In the genomic region with DNA sequence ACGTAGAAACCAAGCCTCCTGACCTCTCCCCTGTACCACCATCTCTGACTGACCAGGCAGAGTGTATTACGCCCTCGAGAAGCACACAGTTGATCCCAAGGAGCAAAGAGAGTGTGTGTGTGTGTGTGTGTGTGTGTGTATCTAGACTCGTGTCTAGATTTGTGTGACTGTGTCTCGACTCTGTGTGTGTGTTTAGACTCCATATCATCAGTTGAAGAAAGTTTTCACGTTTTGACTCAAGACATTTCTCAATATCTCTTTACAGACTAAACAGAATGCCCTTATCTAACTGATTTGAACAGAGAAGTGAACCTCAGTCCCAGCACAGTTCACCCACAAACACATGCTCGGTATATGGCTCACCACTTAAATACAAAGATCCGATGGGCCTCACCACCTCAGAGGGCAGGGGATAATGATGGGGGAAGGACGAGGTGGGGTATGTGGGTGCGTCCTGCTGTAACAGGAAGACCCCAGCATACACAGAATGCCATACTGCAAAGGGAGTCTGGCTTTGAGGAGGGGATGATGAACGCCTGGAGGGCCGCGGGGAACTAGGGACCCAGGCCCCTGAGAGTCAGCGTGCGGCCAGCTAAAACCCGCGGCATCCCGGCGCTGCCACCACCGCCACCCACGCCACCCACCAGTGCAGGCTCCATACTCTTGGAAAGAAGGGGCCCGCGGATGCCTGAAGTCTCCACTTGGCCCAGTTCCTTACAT, we compare ENCODE assay signal across 8 cellular contexts. TPM values are rescaled to one million over a fixed set of nuclear protein-coding genes. Genes with fewer than 3 reads are reported as not detected.
DNase-seq lines count a peak whose midpoint lies in the region; ATAC-seq and TF ChIP-seq lines count a peak whose summit lies in the region.

No MANE protein-coding gene starts in this region.

- H3K27ac ChIP-seq in ACC112 (ENCODE audit: low read depth, low read length) (no peak overlapping the region), SU-DHL-6 (ENCODE audit: low read depth, low read length) (peak overlapping the region; percentile 44; the same call in 1 of the 2 replicates), thoracic aorta (peak overlapping the region; percentile 30 to 55)
- H3K27ac ChIP-seq in effector memory CD4-positive, alpha-beta T cell (ENCODE audit: insufficient read depth, low read length, poor library complexity, severe bottlenecking) = peak overlapping the region; percentile 53

- H3K27me3 ChIP-seq in ACC112 (ENCODE audit: insufficient read depth, low read length) (no peaks in the 10 kb centered on the region), SU-DHL-6 (ENCODE audit: low read length) (no peaks in the 10 kb centered on the region), mononuclear cell (ENCODE audit: insufficient read depth, low read length) (no peaks in the 10 kb centered on the region), thoracic aorta (replicated peaks; ENCODE audit: insufficient read depth) (no peaks in the 10 kb centered on the region)
- H3K27me3 ChIP-seq in effector memory CD4-positive, alpha-beta T cell (replicated peaks; ENCODE audit: control insufficient read depth, insufficient read depth, low read length, poor library complexity, severe bottlenecking) = no peaks in the 10 kb centered on the region

- 0 out of 2 replicates have a peak, but pooled peaks cover 3% of the 10 kb centered on the region for H3K9me3 ChIP-seq in SU-DHL-6 (ENCODE audit: insufficient read depth, low read length)
- no peaks in the 10 kb centered on the region for H3K9me3 ChIP-seq in effector memory CD4-positive, alpha-beta T cell (ENCODE audit: control insufficient read depth, low read length)
- H3K9me3 ChIP-seq in mononuclear cell (ENCODE audit: low read depth, low read length) = no peaks in the 10 kb centered on the region
- H3K9me3 ChIP-seq in thoracic aorta = no peaks in the 10 kb centered on the region

- no peaks in the 10 kb centered on the region for H3F3A ChIP-seq in SU-DHL-6 (ENCODE audit: insufficient read depth)

- DNase-seq in effector memory CD4-positive, alpha-beta T cell = no peak
- DNase-seq in thoracic aorta (ENCODE audit: low spot score) = no peak
- DNase-seq in NK-92 treated with Interleukin-12 subunit alpha and Interleukin-12 subunit beta, amount 100 ng/mL, for 24 hours (lab: John Stamatoyannopoulos, UW) = no peak

- peak overlapping the region; percentile 68 for H2AFZ ChIP-seq in ACC112 (ENCODE audit: low read length, unreplicated experiment)
- H2AFZ ChIP-seq in SU-DHL-6 (ENCODE audit: low read depth, low read length, severe bottlenecking) = peak overlapping the region; percentile 64

- H4K20me1 ChIP-seq in SU-DHL-6 (ENCODE audit: low read depth, low read length) = no peaks in the 10 kb centered on the region

- H3K9ac ChIP-seq in SU-DHL-6 (ENCODE audit: low read length) = peak overlapping the region; percentile 74

- peak; percentile 7 for ATAC-seq in GM18505 (IDR thresholded peaks at IDR 0.05; ENCODE audit: unreplicated experiment)
- ATAC-seq in HG03066 (IDR thresholded peaks at IDR 0.05; ENCODE audit: low read depth, unreplicated experiment) = peak; percentile 32
- ATAC-seq in thoracic aorta (ENCODE audit: insufficient number of reproducible peaks, low FRiP score, low read depth) = no peak

- H3K4me3 ChIP-seq in ACC112 (ENCODE audit: low read depth, low read length) (peak overlapping the region; percentile 86), SU-DHL-6 (ENCODE audit: insufficient read depth, low read length, poor library complexity, severe bottlenecking) (peak overlapping the region; percentile 78), mononuclear cell (ENCODE audit: low read length) (peak overlapping the region; percentile 62), thoracic aorta (peak overlapping the region; percentile 81)
- peak overlapping the region; percentile 89 for H3K4me3 ChIP-seq in effector memory CD4-positive, alpha-beta T cell (ENCODE audit: insufficient read depth, low read depth, low read length, poor library complexity, severe bottlenecking)

- TF ChIP-seq CTCF in SU-DHL-6 (IDR thresholded peaks at IDR 0.05; ENCODE audit: insufficient read depth, low read length, poor library complexity, severe bottlenecking) (no peak), thoracic aorta (IDR thresholded peaks at IDR 0.05) (no peak)

- H3K36me3 ChIP-seq in ACC112 (ENCODE audit: insufficient read depth, low read length) (peaks cover 23% of the 10 kb centered on the region), SU-DHL-6 (ENCODE audit: low read length) (peaks cover 18% of the 10 kb centered on the region), thoracic aorta (peaks cover 11% of the 10 kb centered on the region)
- H3K36me3 ChIP-seq in effector memory CD4-positive, alpha-beta T cell (ENCODE audit: control insufficient read depth, insufficient read depth, low read length) = peaks cover 7% of the 10 kb centered on the region

- peak overlapping the region; percentile 66 for H3K4me2 ChIP-seq in SU-DHL-6 (ENCODE audit: low read depth, low read length, poor library complexity, severe bottlenecking)

- H3K79me2 ChIP-seq in ACC112 (ENCODE audit: control insufficient read depth, insufficient read depth, low read length, unreplicated experiment) (peaks cover 51% of the 10 kb centered on the region), SU-DHL-6 (ENCODE audit: insufficient read depth, low read length) (peaks cover 40% of the 10 kb centered on the region)

- H3K4me1 ChIP-seq in ACC112 (ENCODE audit: control insufficient read depth, insufficient read depth, low read length, unreplicated experiment) = peaks cover 9% of the 10 kb centered on the region
- peaks cover 8% of the 10 kb centered on the region for H3K4me1 ChIP-seq in effector memory CD4-positive, alpha-beta T cell (ENCODE audit: control insufficient read depth, insufficient read depth, low read length, poor library complexity, severe bottlenecking)
- peaks cover 18% of the 10 kb centered on the region for H3K4me1 ChIP-seq in mononuclear cell (ENCODE audit: insufficient read depth, low read length)
- peaks cover 5 to 16% of the 10 kb centered on the region in 2 donors for H3K4me1 ChIP-seq in thoracic aorta (ENCODE audit: control insufficient read depth in 1 of 2, low read depth in 2 of 2)

- no peaks in the 10 kb centered on the region for H3K9me2 ChIP-seq in SU-DHL-6 (replicated peaks; ENCODE audit: insufficient read depth, low read length)

- TF ChIP-seq POLR2A in GM18505 (IDR thresholded peaks at IDR 0.05; ENCODE audit: borderline replicate concordance, extremely low read depth, insufficient read depth, insufficient read length) = no peak

RNA-seq across cellular contexts. Expression of a gene that starts 0.8 kb away (rescaled TPM):
- total RNA-seq in mononuclear cell (5.9 TPM), thoracic aorta (10 to 100 TPM; 35.8 to 39.4 TPM)

RNA-seq across cellular contexts. Expression of a gene that starts 38.0 kb away (rescaled TPM):
- total RNA-seq in mononuclear cell (8.7 TPM), thoracic aorta (10 to 100 TPM; 10.3 to 25.3 TPM)
